16 cellular contexts compared by ENCODE assay signal in genomic region chr21:37136261-37136660, GRCh38.
"Had no signal": no experiment of that assay in that cellular context is flagged by ENCODE, and none has a peak within 500 bp of the region (broad histone marks: within the 10 kb centered on the region; RNA-seq: fewer than 3 reads in every experiment).

No MANE protein-coding gene starts in this region.

- H3K9me3 Mint-ChIP-seq: natural killer cell treated with Interleukin-12 subunit alpha and Interleukin-12 subunit beta and Interleukin-15 and Interleukin-18, amount 100 ng/mL, for 72 hours; stimulated activated effector memory CD8-positive, alpha-beta T cell treated with anti-CD3 and anti-CD28 coated beads, Interleukin-12 subunit alpha, Interleukin-12 subunit beta, amount 100 ng/mL, for 72 hours had no signal

- H3K4me3 Mint-ChIP-seq: natural killer cell treated with Interleukin-12 subunit alpha and Interleukin-12 subunit beta and Interleukin-15 and Interleukin-18, amount 100 ng/mL, for 72 hours; stimulated activated effector memory CD8-positive, alpha-beta T cell treated with anti-CD3 and anti-CD28 coated beads, Interleukin-12 subunit alpha, Interleukin-12 subunit beta, amount 100 ng/mL, for 72 hours had no signal

- H3K27me3 ChIP-seq: cardiac muscle cell, colonic mucosa, gastrocnemius medialis, heart right ventricle, SJCRH30 had no signal

- H3K36me3 ChIP-seq: colonic mucosa had no signal

- H3K4me1 ChIP-seq: colonic mucosa, gastrocnemius medialis, heart right ventricle had no signal

- H3K27ac Mint-ChIP-seq: natural killer cell treated with Interleukin-12 subunit alpha and Interleukin-12 subunit beta and Interleukin-15 and Interleukin-18, amount 100 ng/mL, for 72 hours; stimulated activated effector memory CD8-positive, alpha-beta T cell treated with anti-CD3 and anti-CD28 coated beads, Interleukin-12 subunit alpha, Interleukin-12 subunit beta, amount 100 ng/mL, for 72 hours had no signal

- DNase-seq: colonic mucosa, gastrocnemius medialis, heart right ventricle, islet precursor cell, mammary epithelial cell, mucosa of descending colon, nucleus accumbens, right cardiac atrium, SJCRH30, small intestine, substantia nigra, trophoblast cell had no signal

- H3K4me3 ChIP-seq: cardiac muscle cell, colonic mucosa, gastrocnemius medialis, heart right ventricle, mucosa of descending colon, SJCRH30 had no signal

- H3K9me3 ChIP-seq: colonic mucosa, gastrocnemius medialis, mucosa of descending colon, SJCRH30 had no signal

- ATAC-seq: gastrocnemius medialis; heart right ventricle; left lobe of liver; mucosa of descending colon; natural killer cell treated with Interleukin-12 subunit alpha and Interleukin-12 subunit beta and Interleukin-15 and Interleukin-18, amount 100 ng/mL, for 72 hours; right cardiac atrium; stimulated activated effector memory CD8-positive, alpha-beta T cell treated with anti-CD3 and anti-CD28 coated beads, Interleukin-12 subunit alpha, Interleukin-12 subunit beta, amount 100 ng/mL, for 72 hours had no signal

- H3K27ac ChIP-seq: cardiac muscle cell, colonic mucosa, gastrocnemius medialis, heart right ventricle, SJCRH30 had no signal

- H3K27me3 Mint-ChIP-seq: natural killer cell treated with Interleukin-12 subunit alpha and Interleukin-12 subunit beta and Interleukin-15 and Interleukin-18, amount 100 ng/mL, for 72 hours had no signal
